ENCODE assay signal across 24 cellular contexts in genomic region chr4:37415845-37416369, GRCh38.
DNase-seq lines count a peak whose midpoint lies in the region; ATAC-seq and TF ChIP-seq lines count a peak whose summit lies in the region.
"Had no signal": no experiment of that assay in that cellular context is flagged by ENCODE, and none has a peak within 500 bp of the region (broad histone marks: within the 10 kb centered on the region; RNA-seq: fewer than 3 reads in every experiment).

No MANE protein-coding gene starts in this region.

- H3T11ph ChIP-seq in H9 (ENCODE audit: low read length): no peak overlapping the region

- no peak overlapping the region for H2AK5ac ChIP-seq in H9 (ENCODE audit: insufficient read length, low read length)

- H2BK20ac ChIP-seq in H9 (ENCODE audit: low read depth, low read length, poor library complexity, severe bottlenecking): no peak overlapping the region

- no peak overlapping the region for H4K91ac ChIP-seq in H9 (ENCODE audit: insufficient read length, low read depth, low read length)

- intact Hi-C loops in Right ventricle myocardium inferior (cut with DNase I): no loop called here

- ATAC-seq in Right ventricle myocardium inferior (no peak), GM21447 (IDR thresholded peaks at IDR 0.05; ENCODE audit: unreplicated experiment) (no peak)
- ATAC-seq: A549, Panc1 had no signal

- TF ChIP-seq CTCF in H9 (conservative IDR thresholded peaks at IDR 0.05): no peak
- no peak for TF ChIP-seq CTCF in neural progenitor cell (IDR thresholded peaks at IDR 0.05)

- H2BK12ac ChIP-seq in H9 (ENCODE audit: insufficient read length, low read depth, low read length): no peak overlapping the region

- H3K56ac ChIP-seq in H9 (ENCODE audit: insufficient read length, low read depth, low read length): no peak overlapping the region

- no peak overlapping the region for H3K27ac ChIP-seq in H9 (ENCODE audit: insufficient read length, low read depth, low read length)
- H3K27ac ChIP-seq in neural progenitor cell: peak overlapping the region; percentile 48
- H3K27ac ChIP-seq: A549, GM23248, SJCRH30 had no signal

- H3K79me2 ChIP-seq in H9 (ENCODE audit: insufficient read depth, low read length) (no peaks in the 10 kb centered on the region), neural progenitor cell (ENCODE audit: low read depth) (no peaks in the 10 kb centered on the region)

- H3K4me1 ChIP-seq in H9 (ENCODE audit: insufficient read depth, low read length) (no peaks in the 10 kb centered on the region), neural progenitor cell (peaks cover 4% of the 10 kb centered on the region)
- H3K4me1 ChIP-seq: A549, SJCRH30 had no signal

- no peak overlapping the region for H3K4ac ChIP-seq in H9 (ENCODE audit: low read depth, low read length)

- H3K14ac ChIP-seq in H9 (ENCODE audit: insufficient read depth, low read length): no peak overlapping the region

- H3K9me3 Mint-ChIP-seq in H9 (peaks cover 2 to 7% of the 10 kb centered on the region in 2 experiments; a peak in 3 of 5 replicates), neural progenitor cell (peaks cover 14% of the 10 kb centered on the region)

- H3K4me3 ChIP-seq in neural progenitor cell: no peak overlapping the region
- H3K4me3 ChIP-seq: A549, GM23248, SJCRH30 had no signal

- no peaks in the 10 kb centered on the region for H3K36me3 Mint-ChIP-seq in H9 (ENCODE audit: insufficient read depth in 1 of 3, low read depth in 3 of 3)
- H3K36me3 Mint-ChIP-seq in neural progenitor cell: no peaks in the 10 kb centered on the region
- H3K36me3 Mint-ChIP-seq: CD14-positive monocyte had no signal

- H3K27me3 Mint-ChIP-seq in H9 (ENCODE audit: low read depth) (no peaks in the 10 kb centered on the region; the same call in 1 of the 2 replicates), neural progenitor cell (ENCODE audit: insufficient read depth, low read depth) (no peaks in the 10 kb centered on the region)

- H3K9me3 ChIP-seq in H9 (ENCODE audit: control insufficient read depth, low read depth, low read length) (no peaks in the 10 kb centered on the region), neural progenitor cell (ENCODE audit: low read depth) (no peaks in the 10 kb centered on the region)
- H3K9me3 ChIP-seq: A549 had no signal

- no peak overlapping the region for H3K18ac ChIP-seq in H9 (ENCODE audit: insufficient read length, low read depth, low read length)

- H2BK120ac ChIP-seq in H9 (ENCODE audit: low read depth, low read length, poor library complexity, severe bottlenecking): no peak overlapping the region

- no peak overlapping the region for H3K4me2 ChIP-seq in H9 (ENCODE audit: insufficient read depth, insufficient read length, low read length)
- H3K4me2 ChIP-seq in neural progenitor cell: no peak overlapping the region
- H3K4me2 ChIP-seq: A549 had no signal

- H3K36me3 ChIP-seq in neural progenitor cell: no peaks in the 10 kb centered on the region
- H3K36me3 ChIP-seq: SJCRH30 had no signal

- H3K23me2 ChIP-seq in H9 (ENCODE audit: insufficient read length, low read depth, low read length, poor library complexity, severe bottlenecking): no peaks in the 10 kb centered on the region

- H3K4me1 Mint-ChIP-seq in H9 (peaks cover 4 to 6% of the 10 kb centered on the region in 2 experiments), neural progenitor cell (peaks cover 4% of the 10 kb centered on the region)
- H3K4me1 Mint-ChIP-seq: B cell, CD14-positive monocyte had no signal

- no peak overlapping the region for H3K4me3 Mint-ChIP-seq in H9
- no peak overlapping the region for H3K4me3 Mint-ChIP-seq in neural progenitor cell
- H3K4me3 Mint-ChIP-seq: B cell, CD14-positive monocyte had no signal

- no peak overlapping the region for H4K5ac ChIP-seq in H9 (ENCODE audit: insufficient read length, low read depth, low read length)

- H4K8ac ChIP-seq in H9 (replicated peaks; ENCODE audit: insufficient read length, low read depth, low read length): no peak overlapping the region

- no peak overlapping the region for H2BK15ac ChIP-seq in H9 (ENCODE audit: low read depth, low read length)

- H2BK5ac ChIP-seq in H9 (ENCODE audit: insufficient read length, low read length): no peak overlapping the region

- no peak overlapping the region for H3K23ac ChIP-seq in H9 (ENCODE audit: insufficient read length, low read depth, low read length)

- H4K20me1 ChIP-seq in H9 (ENCODE audit: control insufficient read depth, insufficient read depth, insufficient read length): no peaks in the 10 kb centered on the region
- no peaks in the 10 kb centered on the region for H4K20me1 ChIP-seq in neural progenitor cell (ENCODE audit: low read depth)

- WGBS in H9 (ENCODE audit: extremely low coverage, insufficient read length, low lambda C conversion rate): no CpG with 5 or more reads among the region's 5 CpGs

- H3K9ac ChIP-seq in H9 (ENCODE audit: extremely low read depth, insufficient read length, low read length) (no peak overlapping the region), neural progenitor cell (no peak overlapping the region)
- H3K9ac ChIP-seq: GM23248 had no signal

- peak overlapping the region; percentile 28 to 74 (median 64); a peak in 3 of 7 replicates for H3K27ac Mint-ChIP-seq in H9
- H3K27ac Mint-ChIP-seq in neural progenitor cell: no peak overlapping the region
- H3K27ac Mint-ChIP-seq: B cell, CD14-positive monocyte had no signal

- DNase-seq in H9 (peak; percentile 33), astrocyte of the hippocampus (ENCODE audit: low read depth, low spot score) (peak; percentile 19), iPS-NIHi7 (ENCODE audit: extremely low spot score) (peak; percentile 22), neural progenitor cell (ENCODE audit: low spot score) (peak; percentile 47), Right ventricle myocardium inferior (ENCODE audit: missing footprints) (no peak), NAMALWA (ENCODE audit: low spot score) (no peak), NCI-H2227 treated with DMSO at 0.1 percent for 48 hours (lab: John Stamatoyannopoulos, UW) (no peak)
- DNase-seq: DMS53; EL; GM23248; Karpas-422; NCI-H1048; NCI-H1417 treated with DMSO at 0.1 percent for 48 hours; NCI-H187; NCI-H2107; NCI-H510A; NCI-H748 treated with DMSO at 0.1 percent for 48 hours; NK-92 treated with Interleukin-12 subunit alpha and Interleukin-12 subunit beta, amount 100 ng/mL, for 24 hours; SJCRH30 had no signal

- H2AFZ ChIP-seq in H9 (ENCODE audit: low read length): no peak overlapping the region
- H2AFZ ChIP-seq in neural progenitor cell (replicated peaks): no peak overlapping the region
- H2AFZ ChIP-seq: GM23248 had no signal

- H3F3A ChIP-seq in neural progenitor cell (ENCODE audit: low read depth): peaks cover 3% of the 10 kb centered on the region

- H3K27me3 ChIP-seq in H9 (ENCODE audit: insufficient read depth, low read length) (no peaks in the 10 kb centered on the region), neural progenitor cell (no peaks in the 10 kb centered on the region)
- H3K27me3 ChIP-seq: SJCRH30 had no signal

- no peaks in the 10 kb centered on the region for H3K79me1 ChIP-seq in H9 (ENCODE audit: insufficient read depth, low read depth, low read length, poor library complexity, severe bottlenecking)

Comparison
In these comparisons a context has a peak if more than half of its experiments do, and no peak if none do; other contexts are left out.
1. DNase-seq: peak in H9 (single experiment), astrocyte of the hippocampus (single experiment), iPS-NIHi7 (single experiment) and neural progenitor cell (single experiment); none in Right ventricle myocardium inferior (single experiment), NAMALWA (single experiment) and NCI-H2227 treated with DMSO at 0.1 percent for 48 hours (single experiment).